In the genomic region with DNA sequence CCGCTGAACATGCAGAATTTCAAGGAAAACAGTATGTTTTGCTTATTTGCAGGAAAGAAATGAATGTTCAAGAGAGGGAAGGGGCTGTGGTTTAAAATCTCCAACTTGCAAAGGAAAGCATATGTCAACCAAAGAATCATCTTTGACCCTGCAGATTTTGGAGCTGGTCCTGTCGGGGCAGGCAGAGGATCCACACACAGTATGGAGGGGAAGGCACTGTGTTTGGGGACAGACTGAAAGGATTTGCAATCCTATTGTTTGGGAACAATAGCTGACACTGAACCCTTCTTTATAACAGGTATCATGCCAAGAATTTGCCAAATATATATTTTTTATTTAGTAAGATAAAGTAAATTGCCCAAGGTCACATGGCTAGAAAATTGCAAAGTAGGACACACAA, we compare ENCODE assay signal across 34 cellular contexts.
"Had no signal": no experiment of that assay in that cellular context is flagged by ENCODE, and none has a peak within 500 bp of the region (broad histone marks: within the 10 kb centered on the region; RNA-seq: fewer than 3 reads in every experiment).

No MANE protein-coding gene starts in this region.

- H3K4me2 ChIP-seq: KMS-11 had no signal

- H3K27ac ChIP-seq: KMS-11 had no signal

- H3K4me3 ChIP-seq: MG63 had no signal

- H3K36me3 ChIP-seq: MG63 had no signal

- H3K9ac ChIP-seq: KMS-11 had no signal

- DNase-seq: Karpas-422, Kasumi-1, MG63, MM.1S, MV-4-11, NCI-H1048, NCI-H1092, NCI-H1092 treated with DMSO at 0.1 percent for 48 hours, NCI-H1105, NCI-H1105 treated with DMSO at 0.1 percent for 48 hours, NCI-H1417, NCI-H1417 treated with DMSO at 0.1 percent for 48 hours, NCI-H1436 treated with DMSO at 0.1 percent for 48 hours, NCI-H146, NCI-H1694, NCI-H1694 treated with DMSO at 0.1 percent for 48 hours, NCI-H187, NCI-H187 treated with DMSO at 0.1 percent for 48 hours, NCI-H1930, NCI-H2029, NCI-H2029 treated with DMSO at 0.1 percent for 48 hours, NCI-H2081, NCI-H2081 treated with DMSO at 0.1 percent for 48 hours, NCI-H2107, NCI-H2171, NCI-H2171 treated with DMSO at 0.1 percent for 48 hours, NCI-H2227 treated with DMSO at 0.1 percent for 48 hours, NCI-H226, NCI-H345, NCI-H446, NCI-H446 treated with DMSO at 0.1 percent for 48 hours, NCI-H510A, NCI-H510A treated with DMSO at 0.1 percent for 48 hours had no signal
